16 cellular contexts compared by ENCODE assay signal in the genomic region with DNA sequence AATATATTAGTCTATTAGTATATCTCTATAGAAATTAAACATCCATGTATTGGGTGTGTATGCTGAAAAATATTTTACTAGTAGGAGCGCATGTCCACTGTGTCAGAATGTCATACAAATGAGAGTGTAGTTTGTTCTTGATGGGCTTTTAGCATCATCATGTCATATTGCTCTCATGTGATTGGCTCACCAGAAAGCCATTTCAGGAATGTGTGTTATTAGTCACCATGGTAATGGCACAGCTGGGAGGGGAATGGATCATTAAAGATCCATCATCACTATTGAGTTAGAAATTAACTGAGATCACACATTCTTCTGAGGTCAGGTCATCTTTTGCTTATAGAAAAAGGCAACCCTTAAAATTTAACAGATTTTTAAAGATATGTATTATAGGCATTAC.
DNase-seq lines count a peak whose midpoint lies in the region; ATAC-seq, FAIRE-seq and TF ChIP-seq lines count a peak whose summit lies in the region.
"Had no signal": no experiment of that assay in that cellular context is flagged by ENCODE, and none has a peak within 500 bp of the region (broad histone marks: within the 10 kb centered on the region; RNA-seq: fewer than 3 reads in every experiment).

No MANE protein-coding gene starts in this region.

- FAIRE-seq in pancreas (lab: Jason Lieb, UNC): peak; percentile 13

- H3K9me3 ChIP-seq in NT2/D1 (ENCODE audit: insufficient read depth, low read length) (no peaks in the 10 kb centered on the region), pancreas (no peaks in the 10 kb centered on the region), tibial artery (no peaks in the 10 kb centered on the region)
- H3K9me3 ChIP-seq: SJSA1 had no signal

- 74 to 76% methylated on average over 1 of the region's 1 CpG for WGBS in pancreas, 2 donors

- H3K27me3 ChIP-seq in NT2/D1 (ENCODE audit: insufficient read depth, insufficient read length): no peaks in the 10 kb centered on the region
- H3K27me3 ChIP-seq in pancreas: peaks cover 0 to 4% (median 1%) of the 10 kb centered on the region in 4 donors
- H3K27me3 ChIP-seq in tibial artery: no peaks in the 10 kb centered on the region
- H3K27me3 ChIP-seq: SJSA1 had no signal

- H3K27ac ChIP-seq in epithelial cell of prostate: peak overlapping the region; percentile 37
- H3K27ac ChIP-seq in pancreas: no peak overlapping the region
- H3K27ac ChIP-seq in tibial artery: no peak overlapping the region
- H3K27ac ChIP-seq: SJSA1 had no signal

- no peak overlapping the region for H3K9ac ChIP-seq in NT2/D1 (ENCODE audit: insufficient read length, low read depth)

- DNase-seq in GM03348 (ENCODE audit: low spot score) (peak; percentile 39), NT2/D1 (ENCODE audit: low read depth, low spot score) (peak; percentile 28), epithelial cell of prostate (ENCODE audit: low read depth, low spot score) (no peak), pancreas (no peak), NCI-H2171 (lab: John Stamatoyannopoulos, UW) (no peak), posterior vena cava (ENCODE audit: low spot score) (no peak), tibial artery (no peak)
- DNase-seq: activated CD8-positive, alpha-beta memory T cell treated with anti-CD3 and anti-CD28 coated beads for 24 hours; activated naive CD4-positive, alpha-beta T cell; COR-L47; hypothalamus; NCI-H1436 treated with DMSO at 0.1 percent for 48 hours; NCI-H774; substantia nigra had no signal

- peak in 1 of 4 donors; percentile 12 for ATAC-seq in pancreas
- no peak for ATAC-seq in HG03439 (IDR thresholded peaks at IDR 0.05; ENCODE audit: unreplicated experiment)

- H3K36me3 ChIP-seq in NT2/D1 (ENCODE audit: insufficient read depth, insufficient read length, low read length) (no peaks in the 10 kb centered on the region), pancreas (no peaks in the 10 kb centered on the region), tibial artery (no peaks in the 10 kb centered on the region)
- H3K36me3 ChIP-seq: SJSA1 had no signal

- no peak overlapping the region for H3K4me3 ChIP-seq in NT2/D1 (ENCODE audit: insufficient read length, low read depth)
- H3K4me3 ChIP-seq in pancreas: no peak overlapping the region
- H3K4me3 ChIP-seq in tibial artery: no peak overlapping the region
- H3K4me3 ChIP-seq: SJSA1 had no signal

- no peaks in the 10 kb centered on the region for H3K4me1 ChIP-seq in NT2/D1 (ENCODE audit: insufficient read depth, insufficient read length)
- H3K4me1 ChIP-seq in pancreas: peaks cover 0 to 5% (median 0%) of the 10 kb centered on the region in 3 donors
- no peaks in the 10 kb centered on the region for H3K4me1 ChIP-seq in tibial artery
- H3K4me1 ChIP-seq: SJSA1 had no signal

- TF ChIP-seq CTCF in pancreas (IDR thresholded peaks at IDR 0.05) (no peak), tibial artery (IDR thresholded peaks at IDR 0.05) (no peak)

- intact Hi-C loops in pancreas (cut with DNase I) (no loop called here), posterior vena cava (cut with DNase I) (no loop called here), tibial artery (cut with DNase I; ENCODE audit: low total_unique reads) (no loop called here)

Comparison
In these comparisons a context has a peak if more than half of its experiments do, and no peak if none do; other contexts are left out.
1. DNase-seq: peak in GM03348 (single experiment) and NT2/D1 (single experiment); none in epithelial cell of prostate (single experiment), pancreas (0 of 6), NCI-H2171 (single experiment), posterior vena cava (single experiment) and tibial artery (0 of 2).